In the genomic region with DNA sequence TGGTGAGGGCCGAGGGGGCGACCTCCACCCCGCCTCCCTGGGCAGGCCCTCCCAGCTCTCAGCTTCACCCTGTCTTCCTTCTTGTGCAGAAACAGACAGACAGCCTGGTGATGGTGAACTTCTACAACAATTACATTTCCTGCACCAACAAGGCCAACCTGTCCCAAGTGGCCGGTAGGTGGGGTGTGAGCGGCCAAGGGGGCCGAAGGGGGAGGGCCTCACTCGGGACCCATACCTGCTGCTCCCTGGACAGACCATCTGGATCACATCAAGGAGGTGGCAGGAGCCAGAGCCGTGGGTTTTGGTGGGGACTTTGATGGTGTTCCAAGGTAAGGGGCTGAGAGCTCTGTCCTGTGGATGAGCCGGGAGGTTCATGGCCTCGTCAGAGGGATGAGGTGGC, we compare ENCODE assay signal across 20 cellular contexts. TPM values are rescaled to one million over a fixed set of nuclear protein-coding genes. Genes with fewer than 3 reads are reported as not detected.
DNase-seq lines count a peak whose midpoint lies in the region.
"Had no signal": no experiment of that assay in that cellular context is flagged by ENCODE, and none has a peak within 500 bp of the region (broad histone marks: within the 10 kb centered on the region; RNA-seq: fewer than 3 reads in every experiment).

No MANE protein-coding gene starts in this region.

- no peak overlapping the region for H3K4me2 ChIP-seq in neuronal stem cell (ENCODE audit: insufficient read depth, low read length, poor library complexity, severe bottlenecking)

- H3K18ac ChIP-seq in neuronal stem cell (ENCODE audit: low read length): peak overlapping the region; percentile 57

- H3K27ac ChIP-seq in neuronal stem cell (replicated peaks; ENCODE audit: low read length): no peak overlapping the region
- H3K27ac ChIP-seq: 22Rv1, SK-N-MC had no signal

- H4K91ac ChIP-seq in neuronal stem cell (ENCODE audit: low read depth, low read length, poor library complexity): no peak overlapping the region

- H2BK5ac ChIP-seq in neuronal stem cell (ENCODE audit: low read length): no peak overlapping the region

- H2AFZ ChIP-seq in neuronal stem cell (ENCODE audit: low read length): no peak overlapping the region

- peaks cover 0 to 23% (median 5%) of the 10 kb centered on the region in 3 experiments for H3K27me3 ChIP-seq in neuronal stem cell (ENCODE audit: control insufficient read depth in 3 of 3, insufficient read depth in 3 of 3, low read depth in 1 of 3, low read length in 3 of 3)

- H3K4me3 Mint-ChIP-seq in activated T-cell treated with anti-CD3 and anti-CD28 coated beads, Interleukin-2, amount 50 U/mL, for 24 hours: no peak overlapping the region
- H3K4me3 Mint-ChIP-seq: H9 had no signal

- H3K4me1 Mint-ChIP-seq in activated T-cell treated with anti-CD3 and anti-CD28 coated beads, Interleukin-2, amount 50 U/mL, for 24 hours (ENCODE audit: low read depth): peaks cover 11% of the 10 kb centered on the region

- no peak overlapping the region for H3K9ac ChIP-seq in neuronal stem cell (ENCODE audit: low read depth, low read length, poor library complexity)

- peak overlapping the region; percentile 83 for H2AK5ac ChIP-seq in neuronal stem cell (ENCODE audit: low read depth, low read length)

- peaks cover 4 to 7% of the 10 kb centered on the region in 2 donors for H3K4me1 ChIP-seq in neuronal stem cell (ENCODE audit: control insufficient read depth in 2 of 2, insufficient read depth in 1 of 2, low read depth in 1 of 2, low read length in 2 of 2)

- no peak overlapping the region for H3K4me3 ChIP-seq in neuronal stem cell (ENCODE audit: low read length in 2 of 2)
- H3K4me3 ChIP-seq: SK-N-MC had no signal

- no peak overlapping the region for H4K8ac ChIP-seq in neuronal stem cell (ENCODE audit: low read depth, low read length)

- no peaks in the 10 kb centered on the region for H3K79me1 ChIP-seq in neuronal stem cell (ENCODE audit: low read depth, low read length)

- H3K9me3 Mint-ChIP-seq in activated T-cell treated with anti-CD3 and anti-CD28 coated beads, Interleukin-2, amount 50 U/mL, for 24 hours: no peaks in the 10 kb centered on the region
- H3K9me3 Mint-ChIP-seq: H9 had no signal

- no CpG with 5 or more reads among the region's 10 CpGs for WGBS in neuronal stem cell (ENCODE audit: extremely low coverage in 2 of 2, insufficient read length in 2 of 2, insufficient replicate concordance in 1 of 2), 2 donors

- H2BK12ac ChIP-seq in neuronal stem cell (ENCODE audit: low read length): peak overlapping the region; percentile 14

- intact Hi-C loops in posterior vena cava (cut with DNase I): no loop called here

- H3K36me3 Mint-ChIP-seq in activated T-cell treated with anti-CD3 and anti-CD28 coated beads, Interleukin-2, amount 50 U/mL, for 24 hours (ENCODE audit: low read depth): no peaks in the 10 kb centered on the region
- H3K36me3 Mint-ChIP-seq: CD4-positive, CD25-positive, alpha-beta regulatory T cell had no signal

- DNase-seq in NCI-H82 (lab: John Stamatoyannopoulos, UW) (peak; percentile 23), NCI-H82 treated with DMSO at 0.1 percent for 48 hours (lab: John Stamatoyannopoulos, UW; ENCODE audit: unreplicated experiment) (no peak), NAMALWA (ENCODE audit: low spot score) (peak; percentile 29), neuronal stem cell (ENCODE audit: low spot score) (no peak), posterior vena cava (ENCODE audit: low spot score) (no peak)
- DNase-seq in activated T-cell treated with anti-CD3 and anti-CD28 coated beads, Interleukin-2, amount 50 U/mL, for 24 hours: no peak
- DNase-seq: CD4-positive, CD25-positive, alpha-beta regulatory T cell; COR-L47; H9; IMR-90; MM.1S; NCI-H1092 treated with DMSO at 0.1 percent for 48 hours; NCI-H146; NCI-H2029 treated with DMSO at 0.1 percent for 48 hours; NCI-H2171; NCI-H526 treated with DMSO at 0.1 percent for 48 hours; Right ventricle myocardium superior had no signal

- no peak overlapping the region for H2BK120ac ChIP-seq in neuronal stem cell (ENCODE audit: low read depth, low read length)

- H3K9me3 ChIP-seq in neuronal stem cell (replicated peaks in 1 of 2; ENCODE audit: control insufficient read depth in 2 of 2, insufficient read depth in 1 of 2, low read depth in 1 of 2, low read length in 2 of 2): no peaks in the 10 kb centered on the region

- H2BK15ac ChIP-seq in neuronal stem cell (ENCODE audit: low read length): no peak overlapping the region

- H3K36me3 ChIP-seq in neuronal stem cell (replicated peaks in 1 of 2; ENCODE audit: control insufficient read depth in 2 of 2, insufficient read depth in 2 of 2, low read length in 2 of 2): no peaks in the 10 kb centered on the region

- H3K27me3 Mint-ChIP-seq in activated T-cell treated with anti-CD3 and anti-CD28 coated beads, Interleukin-2, amount 50 U/mL, for 24 hours: no peaks in the 10 kb centered on the region

- no peak overlapping the region for H3K14ac ChIP-seq in neuronal stem cell (ENCODE audit: low read length)

- no peak overlapping the region for H3K27ac Mint-ChIP-seq in activated T-cell treated with anti-CD3 and anti-CD28 coated beads, Interleukin-2, amount 50 U/mL, for 24 hours
- H3K27ac Mint-ChIP-seq: CD4-positive, CD25-positive, alpha-beta regulatory T cell; H9 had no signal

- H3K4ac ChIP-seq in neuronal stem cell (ENCODE audit: low read length): no peak overlapping the region

- H3K23ac ChIP-seq in neuronal stem cell (ENCODE audit: low read depth, low read length, poor library complexity): no peak overlapping the region

RNA-seq across cellular contexts. Expression of gene CHMP1A, which starts 20.1 kb away (rescaled TPM):
- 44.9 TPM for polyA plus RNA-seq in neuronal stem cell (2013, experiment 1 of 2)
- 44.1 TPM for polyA plus RNA-seq in neuronal stem cell (2013, experiment 2 of 2)
- total RNA-seq in posterior vena cava: 10 to 100 TPM; 47.1 to 59.8 TPM

RNA-seq across cellular contexts. Expression of gene SPATA33, which starts 20.3 kb away (rescaled TPM):
- polyA plus RNA-seq in neuronal stem cell (2013, experiment 1 of 2): 28.9 TPM
- polyA plus RNA-seq in neuronal stem cell (2013, experiment 2 of 2): 29.1 TPM
- total RNA-seq in posterior vena cava: 1 to 10 TPM; 5.0 to 5.8 TPM

RNA-seq across cellular contexts. Expression of gene DPEP1, which starts 23.9 kb away (rescaled TPM):
- 1.1 TPM for polyA plus RNA-seq in neuronal stem cell (2013, experiment 1 of 2)
- polyA plus RNA-seq in neuronal stem cell (2013, experiment 2 of 2): 0.79 TPM
- under 1 TPM in 1 of 2 donors, not detected in 1; 0.79 TPM for total RNA-seq in posterior vena cava
- total RNA-seq: CD4-positive, CD25-positive, alpha-beta regulatory T cell; IMR-90; Right ventricle myocardium superior had no signal
- polyA plus RNA-seq: AG04450; CD4-positive, CD25-positive, alpha-beta regulatory T cell; IMR-90 had no signal

RNA-seq across cellular contexts. Expression of gene CDK10, which starts 49.1 kb away (rescaled TPM):
- 59.5 TPM for polyA plus RNA-seq in neuronal stem cell (2013, experiment 1 of 2)
- 57.9 TPM for polyA plus RNA-seq in neuronal stem cell (2013, experiment 2 of 2)
- total RNA-seq in posterior vena cava: 10 to 100 TPM; 33.7 to 37.5 TPM

Comparison
In these comparisons a context has a peak if more than half of its experiments do, and no peak if none do; other contexts are left out.
1. DNase-seq: peak in NCI-H82 (single experiment) and NAMALWA (single experiment); none in NCI-H82 treated with DMSO at 0.1 percent for 48 hours (single experiment), neuronal stem cell (single experiment), posterior vena cava (single experiment) and activated T-cell treated with anti-CD3 and anti-CD28 coated beads, Interleukin-2, amount 50 U/mL, for 24 hours (single experiment).